ENCODE assay signal across 1 cellular context in the genomic region with DNA sequence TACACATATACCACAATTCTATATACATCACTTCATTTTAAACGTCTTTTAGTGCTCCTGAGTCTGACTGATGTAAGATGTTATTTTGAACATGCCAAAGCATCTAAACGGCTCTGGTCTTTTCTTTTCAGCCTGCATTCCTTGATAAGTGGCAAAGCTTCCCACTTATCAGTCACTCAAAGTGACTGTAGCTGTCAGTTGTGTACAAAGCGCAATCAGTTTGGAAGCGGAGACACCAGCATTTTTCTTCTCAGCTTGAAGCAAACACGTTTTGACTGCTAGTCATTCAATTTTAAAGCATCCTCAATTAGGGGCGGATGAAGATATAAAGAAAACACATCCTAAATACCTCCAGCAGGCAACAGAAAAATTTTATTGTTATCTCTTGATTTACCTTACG.
TF ChIP-seq lines count a peak whose summit lies in the region.

No MANE protein-coding gene starts in this region.

TF ChIP-seq in K562, 482 proteins besides CTCF, POLR2A, EP300 and RAD21 (continued from another document and continues in another):
- TF ChIP-seq, protein P1, sequence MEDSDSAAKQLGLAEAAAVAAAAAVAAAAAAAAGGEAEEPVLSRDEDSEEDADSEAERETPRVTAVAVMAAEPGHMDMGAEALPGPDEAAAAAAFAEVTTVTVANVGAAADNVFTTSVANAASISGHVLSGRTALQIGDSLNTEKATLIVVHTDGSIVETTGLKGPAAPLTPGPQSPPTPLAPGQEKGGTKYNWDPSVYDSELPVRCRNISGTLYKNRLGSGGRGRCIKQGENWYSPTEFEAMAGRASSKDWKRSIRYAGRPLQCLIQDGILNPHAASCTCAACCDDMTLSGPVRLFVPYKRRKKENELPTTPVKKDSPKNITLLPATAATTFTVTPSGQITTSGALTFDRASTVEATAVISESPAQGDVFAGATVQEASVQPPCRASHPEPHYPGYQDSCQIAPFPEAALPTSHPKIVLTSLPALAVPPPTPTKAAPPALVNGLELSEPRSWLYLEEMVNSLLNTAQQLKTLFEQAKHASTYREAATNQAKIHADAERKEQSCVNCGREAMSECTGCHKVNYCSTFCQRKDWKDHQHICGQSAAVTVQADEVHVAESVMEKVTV (CRISPR knock-in tag; IDR thresholded peaks at IDR 0.05) = no peak
- TF ChIP-seq SMARCA5 (IDR thresholded peaks at IDR 0.05) = no peak
- TF ChIP-seq POU5F1 (IDR thresholded peaks at IDR 0.05; ENCODE audit: borderline replicate concordance, low read depth, low read length, partially characterized antibody) = no peak
- peak; percentile 34 for TF ChIP-seq EP400 (IDR thresholded peaks at IDR 0.05)
- TF ChIP-seq LCOR (CRISPR knock-in tag; IDR thresholded peaks at IDR 0.05) = no peak
- TF ChIP-seq, protein P2, sequence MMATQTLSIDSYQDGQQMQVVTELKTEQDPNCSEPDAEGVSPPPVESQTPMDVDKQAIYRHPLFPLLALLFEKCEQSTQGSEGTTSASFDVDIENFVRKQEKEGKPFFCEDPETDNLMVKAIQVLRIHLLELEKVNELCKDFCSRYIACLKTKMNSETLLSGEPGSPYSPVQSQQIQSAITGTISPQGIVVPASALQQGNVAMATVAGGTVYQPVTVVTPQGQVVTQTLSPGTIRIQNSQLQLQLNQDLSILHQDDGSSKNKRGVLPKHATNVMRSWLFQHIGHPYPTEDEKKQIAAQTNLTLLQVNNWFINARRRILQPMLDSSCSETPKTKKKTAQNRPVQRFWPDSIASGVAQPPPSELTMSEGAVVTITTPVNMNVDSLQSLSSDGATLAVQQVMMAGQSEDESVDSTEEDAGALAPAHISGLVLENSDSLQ (IDR thresholded peaks at IDR 0.05) = peak; percentile 97
- TF ChIP-seq NBN (IDR thresholded peaks at IDR 0.05; ENCODE audit: low read depth) = peak; percentile 21; the same call in 1 of the 2 replicates
- TF ChIP-seq, protein P3, sequence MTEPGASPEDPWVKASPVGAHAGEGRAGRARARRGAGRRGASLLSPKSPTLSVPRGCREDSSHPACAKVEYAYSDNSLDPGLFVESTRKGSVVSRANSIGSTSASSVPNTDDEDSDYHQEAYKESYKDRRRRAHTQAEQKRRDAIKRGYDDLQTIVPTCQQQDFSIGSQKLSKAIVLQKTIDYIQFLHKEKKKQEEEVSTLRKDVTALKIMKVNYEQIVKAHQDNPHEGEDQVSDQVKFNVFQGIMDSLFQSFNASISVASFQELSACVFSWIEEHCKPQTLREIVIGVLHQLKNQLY (CRISPR knock-in tag; conservative IDR thresholded peaks at IDR 0.05) = no peak
- no peak for TF ChIP-seq ZNF699 (CRISPR knock-in tag; IDR thresholded peaks at IDR 0.05; ENCODE audit: insufficient replicate concordance)
- TF ChIP-seq, protein P4, sequence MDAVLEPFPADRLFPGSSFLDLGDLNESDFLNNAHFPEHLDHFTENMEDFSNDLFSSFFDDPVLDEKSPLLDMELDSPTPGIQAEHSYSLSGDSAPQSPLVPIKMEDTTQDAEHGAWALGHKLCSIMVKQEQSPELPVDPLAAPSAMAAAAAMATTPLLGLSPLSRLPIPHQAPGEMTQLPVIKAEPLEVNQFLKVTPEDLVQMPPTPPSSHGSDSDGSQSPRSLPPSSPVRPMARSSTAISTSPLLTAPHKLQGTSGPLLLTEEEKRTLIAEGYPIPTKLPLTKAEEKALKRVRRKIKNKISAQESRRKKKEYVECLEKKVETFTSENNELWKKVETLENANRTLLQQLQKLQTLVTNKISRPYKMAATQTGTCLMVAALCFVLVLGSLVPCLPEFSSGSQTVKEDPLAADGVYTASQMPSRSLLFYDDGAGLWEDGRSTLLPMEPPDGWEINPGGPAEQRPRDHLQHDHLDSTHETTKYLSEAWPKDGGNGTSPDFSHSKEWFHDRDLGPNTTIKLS (IDR thresholded peaks at IDR 0.05; ENCODE audit: borderline replicate concordance, low read depth) = peak; percentile 52; the same call in 1 of the 2 replicates
- TF ChIP-seq ETV5 (CRISPR knock-in tag; IDR thresholded peaks at IDR 0.05; ENCODE audit: low read depth) = 0 out of 2 replicates have a peak, but pooled peaks have one; percentile 19
- TF ChIP-seq, protein P5, sequence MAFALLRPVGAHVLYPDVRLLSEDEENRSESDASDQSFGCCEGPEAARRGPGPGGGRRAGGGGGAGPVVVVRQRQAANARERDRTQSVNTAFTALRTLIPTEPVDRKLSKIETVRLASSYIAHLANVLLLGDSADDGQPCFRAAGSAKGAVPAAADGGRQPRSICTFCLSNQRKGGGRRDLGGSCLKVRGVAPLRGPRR (CRISPR knock-in tag; IDR thresholded peaks at IDR 0.05) = no peak
- TF ChIP-seq ELF4 (CRISPR knock-in tag; IDR thresholded peaks at IDR 0.05) = no peak
- TF ChIP-seq ARHGAP35 (IDR thresholded peaks at IDR 0.05; ENCODE audit: partially characterized antibody) = no peak
- TF ChIP-seq SREBF1 (IDR thresholded peaks at IDR 0.05; ENCODE audit: borderline replicate concordance, low read depth, low read length) = no peak
- TF ChIP-seq MYBL2 (IDR thresholded peaks at IDR 0.05; ENCODE audit: low read depth) = peak; percentile 81
- no peak for TF ChIP-seq MYBL2 (CRISPR knock-in tag; IDR thresholded peaks at IDR 0.05; ENCODE audit: borderline replicate concordance)
- TF ChIP-seq, protein P6, sequence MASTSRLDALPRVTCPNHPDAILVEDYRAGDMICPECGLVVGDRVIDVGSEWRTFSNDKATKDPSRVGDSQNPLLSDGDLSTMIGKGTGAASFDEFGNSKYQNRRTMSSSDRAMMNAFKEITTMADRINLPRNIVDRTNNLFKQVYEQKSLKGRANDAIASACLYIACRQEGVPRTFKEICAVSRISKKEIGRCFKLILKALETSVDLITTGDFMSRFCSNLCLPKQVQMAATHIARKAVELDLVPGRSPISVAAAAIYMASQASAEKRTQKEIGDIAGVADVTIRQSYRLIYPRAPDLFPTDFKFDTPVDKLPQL (IDR thresholded peaks at IDR 0.05; ENCODE audit: extremely low read depth, insufficient read length) = no peak
- TF ChIP-seq, protein P7, sequence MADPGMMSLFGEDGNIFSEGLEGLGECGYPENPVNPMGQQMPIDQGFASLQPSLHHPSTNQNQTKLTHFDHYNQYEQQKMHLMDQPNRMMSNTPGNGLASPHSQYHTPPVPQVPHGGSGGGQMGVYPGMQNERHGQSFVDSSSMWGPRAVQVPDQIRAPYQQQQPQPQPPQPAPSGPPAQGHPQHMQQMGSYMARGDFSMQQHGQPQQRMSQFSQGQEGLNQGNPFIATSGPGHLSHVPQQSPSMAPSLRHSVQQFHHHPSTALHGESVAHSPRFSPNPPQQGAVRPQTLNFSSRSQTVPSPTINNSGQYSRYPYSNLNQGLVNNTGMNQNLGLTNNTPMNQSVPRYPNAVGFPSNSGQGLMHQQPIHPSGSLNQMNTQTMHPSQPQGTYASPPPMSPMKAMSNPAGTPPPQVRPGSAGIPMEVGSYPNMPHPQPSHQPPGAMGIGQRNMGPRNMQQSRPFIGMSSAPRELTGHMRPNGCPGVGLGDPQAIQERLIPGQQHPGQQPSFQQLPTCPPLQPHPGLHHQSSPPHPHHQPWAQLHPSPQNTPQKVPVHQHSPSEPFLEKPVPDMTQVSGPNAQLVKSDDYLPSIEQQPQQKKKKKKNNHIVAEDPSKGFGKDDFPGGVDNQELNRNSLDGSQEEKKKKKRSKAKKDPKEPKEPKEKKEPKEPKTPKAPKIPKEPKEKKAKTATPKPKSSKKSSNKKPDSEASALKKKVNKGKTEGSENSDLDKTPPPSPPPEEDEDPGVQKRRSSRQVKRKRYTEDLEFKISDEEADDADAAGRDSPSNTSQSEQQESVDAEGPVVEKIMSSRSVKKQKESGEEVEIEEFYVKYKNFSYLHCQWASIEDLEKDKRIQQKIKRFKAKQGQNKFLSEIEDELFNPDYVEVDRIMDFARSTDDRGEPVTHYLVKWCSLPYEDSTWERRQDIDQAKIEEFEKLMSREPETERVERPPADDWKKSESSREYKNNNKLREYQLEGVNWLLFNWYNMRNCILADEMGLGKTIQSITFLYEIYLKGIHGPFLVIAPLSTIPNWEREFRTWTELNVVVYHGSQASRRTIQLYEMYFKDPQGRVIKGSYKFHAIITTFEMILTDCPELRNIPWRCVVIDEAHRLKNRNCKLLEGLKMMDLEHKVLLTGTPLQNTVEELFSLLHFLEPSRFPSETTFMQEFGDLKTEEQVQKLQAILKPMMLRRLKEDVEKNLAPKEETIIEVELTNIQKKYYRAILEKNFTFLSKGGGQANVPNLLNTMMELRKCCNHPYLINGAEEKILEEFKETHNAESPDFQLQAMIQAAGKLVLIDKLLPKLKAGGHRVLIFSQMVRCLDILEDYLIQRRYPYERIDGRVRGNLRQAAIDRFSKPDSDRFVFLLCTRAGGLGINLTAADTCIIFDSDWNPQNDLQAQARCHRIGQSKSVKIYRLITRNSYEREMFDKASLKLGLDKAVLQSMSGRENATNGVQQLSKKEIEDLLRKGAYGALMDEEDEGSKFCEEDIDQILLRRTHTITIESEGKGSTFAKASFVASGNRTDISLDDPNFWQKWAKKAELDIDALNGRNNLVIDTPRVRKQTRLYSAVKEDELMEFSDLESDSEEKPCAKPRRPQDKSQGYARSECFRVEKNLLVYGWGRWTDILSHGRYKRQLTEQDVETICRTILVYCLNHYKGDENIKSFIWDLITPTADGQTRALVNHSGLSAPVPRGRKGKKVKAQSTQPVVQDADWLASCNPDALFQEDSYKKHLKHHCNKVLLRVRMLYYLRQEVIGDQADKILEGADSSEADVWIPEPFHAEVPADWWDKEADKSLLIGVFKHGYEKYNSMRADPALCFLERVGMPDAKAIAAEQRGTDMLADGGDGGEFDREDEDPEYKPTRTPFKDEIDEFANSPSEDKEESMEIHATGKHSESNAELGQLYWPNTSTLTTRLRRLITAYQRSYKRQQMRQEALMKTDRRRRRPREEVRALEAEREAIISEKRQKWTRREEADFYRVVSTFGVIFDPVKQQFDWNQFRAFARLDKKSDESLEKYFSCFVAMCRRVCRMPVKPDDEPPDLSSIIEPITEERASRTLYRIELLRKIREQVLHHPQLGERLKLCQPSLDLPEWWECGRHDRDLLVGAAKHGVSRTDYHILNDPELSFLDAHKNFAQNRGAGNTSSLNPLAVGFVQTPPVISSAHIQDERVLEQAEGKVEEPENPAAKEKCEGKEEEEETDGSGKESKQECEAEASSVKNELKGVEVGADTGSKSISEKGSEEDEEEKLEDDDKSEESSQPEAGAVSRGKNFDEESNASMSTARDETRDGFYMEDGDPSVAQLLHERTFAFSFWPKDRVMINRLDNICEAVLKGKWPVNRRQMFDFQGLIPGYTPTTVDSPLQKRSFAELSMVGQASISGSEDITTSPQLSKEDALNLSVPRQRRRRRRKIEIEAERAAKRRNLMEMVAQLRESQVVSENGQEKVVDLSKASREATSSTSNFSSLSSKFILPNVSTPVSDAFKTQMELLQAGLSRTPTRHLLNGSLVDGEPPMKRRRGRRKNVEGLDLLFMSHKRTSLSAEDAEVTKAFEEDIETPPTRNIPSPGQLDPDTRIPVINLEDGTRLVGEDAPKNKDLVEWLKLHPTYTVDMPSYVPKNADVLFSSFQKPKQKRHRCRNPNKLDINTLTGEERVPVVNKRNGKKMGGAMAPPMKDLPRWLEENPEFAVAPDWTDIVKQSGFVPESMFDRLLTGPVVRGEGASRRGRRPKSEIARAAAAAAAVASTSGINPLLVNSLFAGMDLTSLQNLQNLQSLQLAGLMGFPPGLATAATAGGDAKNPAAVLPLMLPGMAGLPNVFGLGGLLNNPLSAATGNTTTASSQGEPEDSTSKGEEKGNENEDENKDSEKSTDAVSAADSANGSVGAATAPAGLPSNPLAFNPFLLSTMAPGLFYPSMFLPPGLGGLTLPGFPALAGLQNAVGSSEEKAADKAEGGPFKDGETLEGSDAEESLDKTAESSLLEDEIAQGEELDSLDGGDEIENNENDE (IDR thresholded peaks at IDR 0.05; ENCODE audit: low read depth, low read length) = no peak
- peak; percentile 49; the same call in 1 of the 2 replicates for TF ChIP-seq CC2D1A (IDR thresholded peaks at IDR 0.05)
- TF ChIP-seq, protein P8, sequence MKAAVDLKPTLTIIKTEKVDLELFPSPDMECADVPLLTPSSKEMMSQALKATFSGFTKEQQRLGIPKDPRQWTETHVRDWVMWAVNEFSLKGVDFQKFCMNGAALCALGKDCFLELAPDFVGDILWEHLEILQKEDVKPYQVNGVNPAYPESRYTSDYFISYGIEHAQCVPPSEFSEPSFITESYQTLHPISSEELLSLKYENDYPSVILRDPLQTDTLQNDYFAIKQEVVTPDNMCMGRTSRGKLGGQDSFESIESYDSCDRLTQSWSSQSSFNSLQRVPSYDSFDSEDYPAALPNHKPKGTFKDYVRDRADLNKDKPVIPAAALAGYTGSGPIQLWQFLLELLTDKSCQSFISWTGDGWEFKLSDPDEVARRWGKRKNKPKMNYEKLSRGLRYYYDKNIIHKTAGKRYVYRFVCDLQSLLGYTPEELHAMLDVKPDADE (conservative IDR thresholded peaks at IDR 0.05; ENCODE audit: control insufficient read depth, low read depth, low read length) = no peak
- no peak for TF ChIP-seq KLF13 (tag; IDR thresholded peaks at IDR 0.05; ENCODE audit: borderline replicate concordance, low read depth)
- TF ChIP-seq, protein P9, sequence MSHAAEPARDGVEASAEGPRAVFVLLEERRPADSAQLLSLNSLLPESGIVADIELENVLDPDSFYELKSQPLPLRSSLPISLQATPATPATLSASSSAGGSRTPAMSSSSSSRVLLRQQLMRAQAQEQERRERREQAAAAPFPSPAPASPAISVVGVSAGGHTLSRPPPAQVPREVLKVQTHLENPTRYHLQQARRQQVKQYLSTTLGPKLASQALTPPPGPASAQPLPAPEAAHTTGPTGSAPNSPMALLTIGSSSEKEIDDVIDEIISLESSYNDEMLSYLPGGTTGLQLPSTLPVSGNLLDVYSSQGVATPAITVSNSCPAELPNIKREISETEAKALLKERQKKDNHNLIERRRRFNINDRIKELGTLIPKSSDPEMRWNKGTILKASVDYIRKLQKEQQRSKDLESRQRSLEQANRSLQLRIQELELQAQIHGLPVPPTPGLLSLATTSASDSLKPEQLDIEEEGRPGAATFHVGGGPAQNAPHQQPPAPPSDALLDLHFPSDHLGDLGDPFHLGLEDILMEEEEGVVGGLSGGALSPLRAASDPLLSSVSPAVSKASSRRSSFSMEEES (CRISPR knock-in tag; IDR thresholded peaks at IDR 0.05) = no peak
- TF ChIP-seq TEAD1 (CRISPR knock-in tag; IDR thresholded peaks at IDR 0.05) = 0 out of 4 replicates have a peak, but pooled peaks of 1 of the 2 experiments have one; percentile 9
- TF ChIP-seq ADNP (tag; IDR thresholded peaks at IDR 0.05) = peak; percentile 51; the same call in 1 of the 2 replicates
- TF ChIP-seq, protein P10, sequence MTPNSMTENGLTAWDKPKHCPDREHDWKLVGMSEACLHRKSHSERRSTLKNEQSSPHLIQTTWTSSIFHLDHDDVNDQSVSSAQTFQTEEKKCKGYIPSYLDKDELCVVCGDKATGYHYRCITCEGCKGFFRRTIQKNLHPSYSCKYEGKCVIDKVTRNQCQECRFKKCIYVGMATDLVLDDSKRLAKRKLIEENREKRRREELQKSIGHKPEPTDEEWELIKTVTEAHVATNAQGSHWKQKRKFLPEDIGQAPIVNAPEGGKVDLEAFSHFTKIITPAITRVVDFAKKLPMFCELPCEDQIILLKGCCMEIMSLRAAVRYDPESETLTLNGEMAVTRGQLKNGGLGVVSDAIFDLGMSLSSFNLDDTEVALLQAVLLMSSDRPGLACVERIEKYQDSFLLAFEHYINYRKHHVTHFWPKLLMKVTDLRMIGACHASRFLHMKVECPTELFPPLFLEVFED (CRISPR knock-in tag; conservative IDR thresholded peaks at IDR 0.05) = no peak
- TF ChIP-seq PCBP1 (IDR thresholded peaks at IDR 0.05; ENCODE audit: low read depth, low read length, poor library complexity, severe bottlenecking) = no peak
- no peak for TF ChIP-seq ZNF507 (tag; conservative IDR thresholded peaks at IDR 0.05)
- no peak for TF ChIP-seq RFX5 (IDR thresholded peaks at IDR 0.05; ENCODE audit: low read depth, low read length)
- no peak for TF ChIP-seq HDAC6 (IDR thresholded peaks at IDR 0.05; ENCODE audit: low read depth, low read length)
- peak; percentile 91 for TF ChIP-seq SMARCA4 (IDR thresholded peaks at IDR 0.05)
- no peak for TF ChIP-seq MAFF (IDR thresholded peaks at IDR 0.05; ENCODE audit: low read length)
- TF ChIP-seq CBX1 (IDR thresholded peaks at IDR 0.05; ENCODE audit: low read depth) = no peak
- TF ChIP-seq NCOA2 (IDR thresholded peaks at IDR 0.05; ENCODE audit: partially characterized antibody in 2 of 2) = no peak
- TF ChIP-seq LEF1 (IDR thresholded peaks at IDR 0.05) = peak; percentile 72
- peak; percentile 27 to 70; a peak in 2 of 4 replicates for TF ChIP-seq FOXA3 (CRISPR knock-in tag; conservative IDR thresholded peaks at IDR 0.05 in 1 of 2, IDR thresholded peaks at IDR 0.05 in 1 of 2)
